ENCODE assay signal across 22 cellular contexts in genomic region chr4:77012726-77013125, GRCh38.
DNase-seq lines count a peak whose midpoint lies in the region; ATAC-seq and TF ChIP-seq lines count a peak whose summit lies in the region.
"Had no signal": no experiment of that assay in that cellular context is flagged by ENCODE, and none has a peak within 500 bp of the region (broad histone marks: within the 10 kb centered on the region; RNA-seq: fewer than 3 reads in every experiment).

No MANE protein-coding gene starts in this region.

- WGBS in heart right ventricle, 2 donors = 19 to 27% methylated on average over 5 of the region's 5 CpGs

- no peaks in the 10 kb centered on the region for H3K9me3 Mint-ChIP-seq in nephron progenitor cell
- H3K9me3 Mint-ChIP-seq: central memory CD8-positive, alpha-beta T cell; memory B cell; neural crest cell; stimulated activated effector memory CD8-positive, alpha-beta T cell treated with anti-CD3 and anti-CD28 coated beads, Interleukin-12 subunit alpha, Interleukin-12 subunit beta, amount 100 ng/mL, for 72 hours had no signal

- peaks cover 0 to 62% (median 6%) of the 10 kb centered on the region in 9 donors for H3K36me3 ChIP-seq in heart right ventricle
- peaks cover 0 to 13% of the 10 kb centered on the region in 2 donors for H3K36me3 ChIP-seq in vagina

- intact Hi-C loops in Right ventricle myocardium inferior (cut with DNase I) = no loop called here
- intact Hi-C loops in cardiac septum (cut with DNase I) = no loop called here
- intact Hi-C loops in heart right ventricle (cut with DNase I) = loop anchor here in 1 of 10 donors (10.0 kb wide), 1 partner anchor 58 kb away; no protein-coding TSS in a partner anchor
- intact Hi-C loops in vagina (cut with DNase I) = no loop called here

- peaks cover 29% of the 10 kb centered on the region for H3K4me1 Mint-ChIP-seq in nephron progenitor cell

- H3K36me3 Mint-ChIP-seq in nephron progenitor cell (ENCODE audit: low read depth) = peaks cover 92% of the 10 kb centered on the region

- peak; percentile 88 for ATAC-seq in Right ventricle myocardium inferior
- peak; percentile 47 to 91 (median 77) for ATAC-seq in heart right ventricle
- ATAC-seq in HG03442 (IDR thresholded peaks at IDR 0.05; ENCODE audit: unreplicated experiment) = no peak
- ATAC-seq: stimulated activated effector memory CD8-positive, alpha-beta T cell treated with anti-CD3 and anti-CD28 coated beads, Interleukin-12 subunit alpha, Interleukin-12 subunit beta, amount 100 ng/mL, for 72 hours had no signal

- peak; percentile 76 for DNase-seq in Right ventricle myocardium inferior (ENCODE audit: missing footprints)
- no peak for DNase-seq in cardiac septum (ENCODE audit: low spot score)
- DNase-seq in heart right ventricle = peak; percentile 27 to 29
- DNase-seq in nephron progenitor cell = no peak
- DNase-seq in vagina (ENCODE audit: extremely low spot score in 2 of 2) = no peak
- no peak for DNase-seq in activated CD4-positive, alpha-beta T cell treated with anti-CD3 and anti-CD28 coated beads for 1 hour
- no peak for DNase-seq in NCI-H2171 (lab: John Stamatoyannopoulos, UW)
- DNase-seq: activated CD4-positive, alpha-beta T cell treated with anti-CD3 and anti-CD28 coated beads, Interleukin-2, amount 50 U/mL, for 4 hours; activated gamma-delta T cell; BE2C; Caco-2; effector memory CD4-positive, alpha-beta T cell; NCI-H2081; NCI-H510A; retina; stimulated activated CD4-positive, alpha-beta T cell treated with anti-CD3 and anti-CD28 coated beads, Interleukin-15, amount 100 ng/mL, for 24 hours had no signal

- H3K4me1 ChIP-seq in heart right ventricle (peaks cover 0 to 67% (median 30%) of the 10 kb centered on the region in 9 donors), vagina (peaks cover 10% of the 10 kb centered on the region)
- H3K4me1 ChIP-seq: BE2C had no signal

- no peak for TF ChIP-seq CTCF in heart right ventricle (IDR thresholded peaks at IDR 0.05)
- no peak for TF ChIP-seq CTCF in nephron progenitor cell (IDR thresholded peaks at IDR 0.05)
- no peak for TF ChIP-seq CTCF in vagina (IDR thresholded peaks at IDR 0.05)

- H3K27me3 Mint-ChIP-seq in nephron progenitor cell (ENCODE audit: low read depth, poor library complexity) = no peaks in the 10 kb centered on the region
- H3K27me3 Mint-ChIP-seq: central memory CD8-positive, alpha-beta T cell; memory B cell had no signal

- no peak overlapping the region for H3K4me3 Mint-ChIP-seq in nephron progenitor cell
- H3K4me3 Mint-ChIP-seq: central memory CD8-positive, alpha-beta T cell; memory B cell; neural crest cell; stimulated activated effector memory CD8-positive, alpha-beta T cell treated with anti-CD3 and anti-CD28 coated beads, Interleukin-12 subunit alpha, Interleukin-12 subunit beta, amount 100 ng/mL, for 72 hours had no signal

- peak overlapping the region; percentile 47 for H3K27ac Mint-ChIP-seq in nephron progenitor cell
- H3K27ac Mint-ChIP-seq: memory B cell; stimulated activated effector memory CD8-positive, alpha-beta T cell treated with anti-CD3 and anti-CD28 coated beads, Interleukin-12 subunit alpha, Interleukin-12 subunit beta, amount 100 ng/mL, for 72 hours had no signal

- peak overlapping the region in 6 of 10 donors; percentile 5 to 32 (median 20) for H3K27ac ChIP-seq in heart right ventricle
- H3K27ac ChIP-seq in vagina = peak overlapping the region; percentile 6

- H3K4me3 ChIP-seq in heart right ventricle (no peak overlapping the region), vagina (no peak overlapping the region)
- H3K4me3 ChIP-seq: adrenal gland had no signal

- no peak for TF ChIP-seq POLR2A in vagina (IDR thresholded peaks at IDR 0.05)

- H3K9me3 ChIP-seq in heart right ventricle (no peaks in the 10 kb centered on the region), vagina (no peaks in the 10 kb centered on the region)
- H3K9me3 ChIP-seq: adrenal gland, BE2C, Caco-2 had no signal

- H3K27me3 ChIP-seq in heart right ventricle (no peaks in the 10 kb centered on the region), vagina (no peaks in the 10 kb centered on the region)
- H3K27me3 ChIP-seq: adrenal gland, BE2C had no signal

Comparison
In these comparisons a context has a peak if more than half of its experiments do, and no peak if none do; other contexts are left out.
1. DNase-seq: peak in Right ventricle myocardium inferior (single experiment) and heart right ventricle (2 of 2); none in cardiac septum (single experiment), nephron progenitor cell (single experiment), vagina (0 of 2), activated CD4-positive, alpha-beta T cell treated with anti-CD3 and anti-CD28 coated beads for 1 hour (single experiment) and NCI-H2171 (single experiment).